32 cellular contexts compared by ENCODE assay signal in the genomic region with DNA sequence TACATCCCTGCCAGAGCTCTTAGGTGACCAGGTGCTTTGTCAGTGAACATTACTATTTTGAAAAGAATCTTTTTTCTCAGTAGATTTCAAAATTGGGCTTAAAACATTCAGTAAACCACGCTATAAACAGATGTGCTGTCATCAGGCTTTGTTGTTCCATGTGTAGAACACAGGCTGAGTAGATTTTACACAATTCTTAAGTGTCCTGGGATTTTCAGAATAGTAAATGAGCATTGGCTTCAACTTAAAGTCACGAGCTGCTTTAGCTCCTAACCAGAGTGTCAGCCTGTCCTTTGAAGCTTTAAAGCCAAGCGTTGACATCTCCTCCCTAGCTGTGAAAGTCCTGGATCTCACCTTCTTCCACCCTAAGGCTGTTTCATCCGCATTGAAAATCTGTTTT.
"Had no signal": no experiment of that assay in that cellular context is flagged by ENCODE, and none has a peak within 500 bp of the region (broad histone marks: within the 10 kb centered on the region; RNA-seq: fewer than 3 reads in every experiment).

No MANE protein-coding gene starts in this region.

- H3K27me3 ChIP-seq: ascending aorta, body of pancreas, brain microvascular endothelial cell, breast epithelium, cardiac muscle cell had no signal

- H3K27ac ChIP-seq: adrenal gland, ascending aorta, body of pancreas, brain microvascular endothelial cell, breast epithelium, cardiac muscle cell had no signal

- H3K4me3 ChIP-seq: adrenal gland, ascending aorta, body of pancreas, breast epithelium, cardiac muscle cell had no signal

- DNase-seq: activated effector memory CD4-positive, alpha-beta T cell treated with anti-CD3 and anti-CD28 coated beads, Interleukin-2, amount 50 U/mL, for 16 hours; activated effector memory CD4-positive, alpha-beta T cell treated with Interleukin-2 at 50 U/mL for 16 hours; activated gamma-delta T cell; activated gamma-delta T cell treated with Interleukin-2 at 50 U/mL for 16 hours; activated naive CD4-positive, alpha-beta T cell; activated naive CD4-positive, alpha-beta T cell treated with anti-CD3 and anti-CD28 coated beads for 36 hours; activated naive CD4-positive, alpha-beta T cell treated with anti-CD3 and anti-CD28 coated beads, Interleukin-2, amount 10 ng/mL, durations not matched to agents 7 days and 5 days; activated naive CD4-positive, alpha-beta T cell treated with anti-CD3 and anti-CD28 coated beads, Interleukin-2, amount 50 U/mL, for 16 hours; activated naive CD4-positive, alpha-beta T cell treated with Interleukin-2 at 50 U/mL for 16 hours; activated naive CD8-positive, alpha-beta T cell treated with anti-CD3 and anti-CD28 coated beads for 36 hours; activated naive CD8-positive, alpha-beta T cell treated with anti-CD3 and anti-CD28 coated beads, Interleukin-2, amount 10 ng/mL, durations not matched to agents 7 days and 5 days; activated naive CD8-positive, alpha-beta T cell treated with anti-CD3 and anti-CD28 coated beads, Interleukin-2, amount 50 U/mL, for 24 hours; activated T-cell treated with anti-CD3 and anti-CD28 coated beads, Interleukin-2, amount 50 U/mL, for 1 hour; activated T-cell treated with anti-CD3 and anti-CD28 coated beads, Interleukin-2, amount 50 U/mL, for 24 hours; activated T-cell treated with anti-CD3 and anti-CD28 coated beads, Interleukin-2, amount 50 U/mL, for 4 hours; activated T-cell treated with anti-CD3 and anti-CD28 coated beads, Interleukin-2, amount 50 U/mL, for 48 hours; activated T-cell treated with anti-CD3 and anti-CD28 coated beads, Interleukin-2, amount 50 U/mL, for 72 hours; adrenal gland; amniotic stem cell; amygdala; anterior cingulate cortex; aorta; body of pancreas; brain microvascular endothelial cell; caudate nucleus; central memory CD4-positive, alpha-beta T cell; cerebellar nuclear complex had no signal

- ATAC-seq: activated naive CD4-positive, alpha-beta T cell treated with anti-CD3 and anti-CD28 coated beads, Interleukin-2, amount 50 U/mL, for 72 hours; activated naive CD8-positive, alpha-beta T cell treated with anti-CD3 and anti-CD28 coated beads, Interleukin-2, amount 50 U/mL, for 24 hours; activated T-cell treated with anti-CD3 and anti-CD28 coated beads, Interleukin-2, amount 50 U/mL, for 4 hours; activated T-cell treated with anti-CD3 and anti-CD28 coated beads, Interleukin-2, amount 50 U/mL, for 72 hours; activated T-helper 17 cell treated with anti-CD3 and anti-CD28 coated beads, Interleukin-2, amount 50 U/mL, for 72 hours; body of pancreas had no signal

- H3K9me3 ChIP-seq: adrenal gland, ascending aorta, body of pancreas had no signal

- H3K4me1 ChIP-seq: adrenal gland, body of pancreas, breast epithelium had no signal

- H3K36me3 ChIP-seq: adrenal gland, ascending aorta, brain microvascular endothelial cell, breast epithelium, cardiac muscle cell had no signal
